Comparison of ENCODE assay signal across 7 cellular contexts in the genomic region with DNA sequence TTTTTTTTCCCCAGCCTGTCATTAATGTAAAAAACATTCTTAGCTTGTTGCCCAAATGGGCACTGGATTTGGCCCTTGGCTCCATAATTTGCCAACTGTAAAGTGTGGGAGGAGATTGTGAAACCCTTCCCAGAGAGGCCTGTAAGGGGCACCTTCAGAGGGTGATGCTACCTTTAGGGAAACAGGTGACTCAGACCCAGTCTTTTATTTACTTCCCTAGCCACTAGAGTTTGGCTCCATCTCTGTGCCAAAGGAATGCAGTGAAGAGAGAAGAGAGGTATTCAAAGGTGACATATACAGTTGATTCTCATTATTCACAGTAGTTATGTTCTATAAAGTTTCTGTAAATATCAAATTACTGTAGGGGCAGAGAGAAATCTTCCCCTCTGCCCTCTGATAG.
DNase-seq lines count a peak whose midpoint lies in the region; ATAC-seq and TF ChIP-seq lines count a peak whose summit lies in the region.
"Not testable (repeated sequence)": the region's sequence is repeated elsewhere in the genome, so short reads cannot be mapped to it uniquely, and the experiment has no call there.

No MANE protein-coding gene starts in this region.

- not testable (repeated sequence) for DNase-seq in HCT116 (ENCODE audit: low read depth, low spot score); PC-3; RWPE2 (ENCODE audit: low spot score); foreskin keratinocyte; left lung; lower lobe of right lung; upper lobe of right lung

- H3K4me3 ChIP-seq in HCT116 (replicated peaks in 1 of 2; ENCODE audit: low read depth in 1 of 2, low read length in 2 of 2); PC-3 (ENCODE audit: low read length); RWPE2 (ENCODE audit: severe bottlenecking); left lung; lower lobe of right lung; upper lobe of right lung: not testable (repeated sequence)

- H4K20me1 ChIP-seq in HCT116 (ENCODE audit: insufficient read depth); PC-3 (ENCODE audit: low read length): not testable (repeated sequence)

- H3K27ac ChIP-seq in HCT116 (ENCODE audit: low read depth, low read length); PC-3 (ENCODE audit: low read length); RWPE2 (ENCODE audit: poor library complexity, severe bottlenecking); foreskin keratinocyte; left lung; lower lobe of right lung; upper lobe of right lung: not testable (repeated sequence)

- not testable (repeated sequence) for H3K79me2 ChIP-seq in HCT116 (ENCODE audit: insufficient read depth, low read length); PC-3 (ENCODE audit: low read length)

- POLR2A ChIA-PET in HCT116 (lab: Charles Lee); PC-3 (lab: Charles Lee; ENCODE audit: unreplicated experiment): not testable (repeated sequence)

- not testable (repeated sequence) for TF ChIP-seq CTCF in HCT116 (IDR thresholded peaks at IDR 0.05 in 2 of 3, conservative IDR thresholded peaks at IDR 0.05 in 1 of 3; ENCODE audit: borderline replicate concordance in 1 of 3, insufficient read depth in 1 of 3, low read depth in 2 of 3, low read length in 2 of 3); PC-3 (conservative IDR thresholded peaks at IDR 0.05; ENCODE audit: low read depth, low read length); RWPE2 (IDR thresholded peaks at IDR 0.05; ENCODE audit: poor library complexity, severe bottlenecking); foreskin keratinocyte (conservative IDR thresholded peaks at IDR 0.05); left lung (IDR thresholded peaks at IDR 0.05); lower lobe of right lung (IDR thresholded peaks at IDR 0.05); upper lobe of right lung (IDR thresholded peaks at IDR 0.05)

- ATAC-seq in HCT116, result peak; percentile 52; the same call in 1 of the 2 replicates
- peak; percentile 100 for ATAC-seq in PC-3
- peak; percentile 86 for ATAC-seq in RWPE2 (ENCODE audit: low read depth)
- peak; percentile 71 for ATAC-seq in foreskin keratinocyte
- ATAC-seq in left lung, result peak; percentile 66
- peak; percentile 28 to 41 for ATAC-seq in lower lobe of right lung
- peak; percentile 47 for ATAC-seq in upper lobe of right lung

- TF ChIP-seq RAD21 in HCT116 (IDR thresholded peaks at IDR 0.05; ENCODE audit: low read depth), result not testable (repeated sequence)

- intact Hi-C loops in HCT116 (cut with micrococcal nuclease); PC-3 (cut with micrococcal nuclease); left lung (cut with DNase I); lower lobe of right lung (cut with DNase I); upper lobe of right lung (cut with DNase I): not testable (repeated sequence)

- not testable (repeated sequence) for H3F3A ChIP-seq in PC-3 (ENCODE audit: low read length, unreplicated experiment)

- TF ChIP-seq POLR2A in HCT116 (IDR thresholded peaks at IDR 0.05; ENCODE audit: borderline replicate concordance, extremely low read depth, insufficient read depth, insufficient read length), result not testable (repeated sequence)

- not testable (repeated sequence) for H3K9me2 ChIP-seq in HCT116 (ENCODE audit: insufficient read depth); PC-3 (replicated peaks; ENCODE audit: low read length)

- H3K4me1 ChIP-seq in HCT116 (ENCODE audit: control insufficient read depth in 1 of 2, insufficient read depth in 2 of 2, low read length in 2 of 2); PC-3 (ENCODE audit: insufficient read depth, low read length); RWPE2 (ENCODE audit: insufficient read depth, poor library complexity, severe bottlenecking); foreskin keratinocyte; left lung; lower lobe of right lung; upper lobe of right lung: not testable (repeated sequence)

- H3K9me3 ChIP-seq in HCT116 (ENCODE audit: control insufficient read depth in 1 of 2, insufficient read depth in 1 of 2, low read depth in 1 of 2, low read length in 2 of 2); PC-3 (ENCODE audit: low read length); RWPE2 (ENCODE audit: severe bottlenecking); left lung; lower lobe of right lung; upper lobe of right lung: not testable (repeated sequence)

- RAD21 ChIA-PET in HCT116 (lab: Charles Lee; ENCODE audit: low non-redundant PET in 1 of 2, low total read pairs in 2 of 2, uncharacterized antibody in 2 of 2, unreplicated experiment in 2 of 2), result not testable (repeated sequence)

- H3K27me3 ChIP-seq in HCT116 (ENCODE audit: insufficient read depth, low read length); PC-3 (ENCODE audit: low read length); RWPE2 (ENCODE audit: insufficient read depth, poor library complexity, severe bottlenecking); foreskin keratinocyte; left lung; lower lobe of right lung (ENCODE audit: low read depth); upper lobe of right lung: not testable (repeated sequence)

- not testable (repeated sequence) for BruUV-seq in HCT116 (replicated peaks; lab: Mats Ljungman, UMichigan); PC-3 (replicated peaks; lab: Mats Ljungman, UMichigan)

- not testable (repeated sequence) for H3K9ac ChIP-seq in HCT116 (ENCODE audit: low read length); PC-3 (ENCODE audit: low read length)

- CTCF ChIA-PET in HCT116 (lab: Charles Lee); PC-3 (lab: Charles Lee): not testable (repeated sequence)

- H2AFZ ChIP-seq in HCT116 (ENCODE audit: low read depth, low read length, poor library complexity, severe bottlenecking); PC-3 (ENCODE audit: low read length): not testable (repeated sequence)

- H3K4me2 ChIP-seq in HCT116 (ENCODE audit: low read length); PC-3 (ENCODE audit: low read length): not testable (repeated sequence)

- not testable (repeated sequence) for H3K36me3 ChIP-seq in HCT116 (ENCODE audit: control insufficient read depth in 1 of 2, insufficient read depth in 2 of 2, low read length in 2 of 2); PC-3 (ENCODE audit: low read depth, low read length); RWPE2 (ENCODE audit: low read depth); left lung; lower lobe of right lung; upper lobe of right lung

Comparison
In these comparisons a context has a peak if more than half of its experiments do, and no peak if none do; other contexts are left out.
1. ATAC-seq: peak in every context shown above with its lines; median percentile 100 in PC-3; 86 in RWPE2; 71 in foreskin keratinocyte; 66 in left lung; 52 in HCT116; 47 in upper lobe of right lung; 34 in lower lobe of right lung.